ENCODE assay signal across 8 cellular contexts in genomic region chr6:34671801-34672656, GRCh38. TPM values are rescaled to one million over a fixed set of nuclear protein-coding genes. Genes with fewer than 3 reads are reported as not detected.
A peak's percentile ranks its signal among the peaks of the same experiment; 100 is the strongest.
DNase-seq lines count a peak whose midpoint lies in the region; ATAC-seq lines count a peak whose summit lies in the region.

No MANE protein-coding gene starts in this region.

- ATAC-seq in GM19468 (IDR thresholded peaks at IDR 0.05; ENCODE audit: extremely low read depth, unreplicated experiment) = peak; percentile 18
- peak; percentile 71 for ATAC-seq in HG03571 (IDR thresholded peaks at IDR 0.05; ENCODE audit: unreplicated experiment)
- ATAC-seq in esophagus mucosa = peak; percentile 98

- peaks cover 0 to 25% (median 16%) of the 10 kb centered on the region in 11 experiments; a peak in 18 of 22 replicates for H3K36me3 ChIP-seq in BLaER1 treated with 17β-estradiol and CSF1 and Interleukin-3, amounts not matched to agents 10 nM and 100 nM

- peaks cover 0 to 7% (median 0%) of the 10 kb centered on the region in 11 experiments; a peak in 1 of 22 replicates for H3K9me3 ChIP-seq in BLaER1 treated with 17β-estradiol and CSF1 and Interleukin-3, amounts not matched to agents 10 nM and 100 nM (replicated peaks in 1 of 11)

- peak; percentile 77 for DNase-seq in activated CD4-positive, alpha-beta T cell treated with anti-CD3 and anti-CD28 coated beads for 48 hours
- DNase-seq in stimulated activated CD4-positive, alpha-beta T cell treated with anti-CD3 and anti-CD28 coated beads, Interleukin-15, amount 100 ng/mL, for 48 hours (ENCODE audit: low read depth in 2 of 2) = peak; percentile 55 to 65
- DNase-seq in COR-L47 (lab: John Stamatoyannopoulos, UW) = no peak
- DNase-seq in posterior cingulate gyrus = no peak

- peak overlapping the region; percentile 26 to 93 (median 69) for H3K4me2 ChIP-seq in BLaER1 treated with 17β-estradiol and CSF1 and Interleukin-3, amounts not matched to agents 10 nM and 100 nM

- H3K9ac ChIP-seq in BLaER1 treated with 17β-estradiol and CSF1 and Interleukin-3, amounts not matched to agents 10 nM and 100 nM = peak overlapping the region in 5 of 11 experiments; percentile 3 to 54 (median 46); a peak in 6 of 22 replicates

- no peaks in the 10 kb centered on the region for H3K27me3 ChIP-seq in BLaER1 treated with 17β-estradiol and CSF1 and Interleukin-3, amounts not matched to agents 10 nM and 100 nM

- peaks cover 38 to 77% (median 41%) of the 10 kb centered on the region in 10 experiments for H3K4me1 ChIP-seq in BLaER1 treated with 17β-estradiol and CSF1 and Interleukin-3, amounts not matched to agents 10 nM and 100 nM

- peaks cover 6 to 81% (median 39%) of the 10 kb centered on the region in 11 experiments; a peak in 14 of 22 replicates for H4K20me1 ChIP-seq in BLaER1 treated with 17β-estradiol and CSF1 and Interleukin-3, amounts not matched to agents 10 nM and 100 nM

- H3K4me3 ChIP-seq in BLaER1 treated with 17β-estradiol and CSF1 and Interleukin-3, amounts not matched to agents 10 nM and 100 nM = peak overlapping the region in 1 of 10 experiments; percentile 20; a peak in 2 of 20 replicates

- intact Hi-C loops in posterior cingulate gyrus (cut with DNase I) = no loop called here

- H3K27ac ChIP-seq in BLaER1 treated with 17β-estradiol and CSF1 and Interleukin-3, amounts not matched to agents 10 nM and 100 nM = peak overlapping the region in 8 of 11 experiments; percentile 37 to 77 (median 52); a peak in 14 of 22 replicates

RNA-seq across cellular contexts. Expression of gene ILRUN, which starts 24.5 kb away (rescaled TPM):
- total RNA-seq in esophagus mucosa = 49.0 TPM

Comparison
In these comparisons a context has a peak if more than half of its experiments do, and no peak if none do; other contexts are left out.
1. ATAC-seq: peak in every context shown above with its lines; median percentile 98 in esophagus mucosa; 71 in HG03571; 18 in GM19468.
2. DNase-seq: peak in activated CD4-positive, alpha-beta T cell treated with anti-CD3 and anti-CD28 coated beads for 48 hours (single experiment) and stimulated activated CD4-positive, alpha-beta T cell treated with anti-CD3 and anti-CD28 coated beads, Interleukin-15, amount 100 ng/mL, for 48 hours (2 of 2); none in COR-L47 (single experiment) and posterior cingulate gyrus (0 of 10).